Comparison of ENCODE assay signal across 23 cellular contexts in the genomic region with DNA sequence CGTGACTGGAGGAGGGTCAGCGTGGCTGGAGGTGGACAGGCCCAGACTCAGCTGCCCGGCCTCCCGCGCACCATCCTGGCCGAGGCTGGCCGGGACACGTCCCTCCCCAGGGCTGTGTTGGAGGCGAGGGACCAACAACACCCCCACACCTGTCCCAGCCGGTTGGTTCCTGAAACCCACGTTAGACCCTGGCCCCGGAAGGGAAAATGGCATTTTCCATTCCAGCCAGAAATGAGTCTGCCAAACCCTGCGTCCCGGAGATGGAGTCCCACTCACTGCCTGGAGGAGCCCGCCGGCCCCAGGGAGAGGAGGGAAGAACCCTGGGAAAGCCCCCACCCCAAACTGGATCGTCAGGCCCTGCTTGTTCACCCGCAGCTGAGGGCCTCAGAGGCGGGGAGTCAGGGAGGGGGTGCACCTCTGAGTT. TPM values are rescaled to one million over a fixed set of nuclear protein-coding genes. Genes with fewer than 3 reads are reported as not detected.
DNase-seq lines count a peak whose midpoint lies in the region; ATAC-seq, FAIRE-seq and TF ChIP-seq lines count a peak whose summit lies in the region.
"Had no signal": no experiment of that assay in that cellular context is flagged by ENCODE, and none has a peak within 500 bp of the region (broad histone marks: within the 10 kb centered on the region; RNA-seq: fewer than 3 reads in every experiment).

No MANE protein-coding gene starts in this region.

- H3K79me2 ChIP-seq in astrocyte (ENCODE audit: insufficient read depth, low read length) (peaks cover 2% of the 10 kb centered on the region), OCI-LY7 (ENCODE audit: insufficient read depth, low read depth, low read length) (peaks cover under 1% of the 10 kb centered on the region; the same call in 1 of the 2 replicates)

- no peaks in the 10 kb centered on the region for H4K20me1 ChIP-seq in astrocyte (ENCODE audit: insufficient read depth, low read length)
- H4K20me1 ChIP-seq in OCI-LY7 (ENCODE audit: insufficient read depth, low read length) = no peaks in the 10 kb centered on the region

- no peak overlapping the region for H2AFZ ChIP-seq in astrocyte (ENCODE audit: low read depth, low read length)
- no peak overlapping the region for H2AFZ ChIP-seq in OCI-LY7 (ENCODE audit: low read length)

- H3K4me1 ChIP-seq in astrocyte (ENCODE audit: insufficient read depth, low read length) (peaks cover 15% of the 10 kb centered on the region), OCI-LY7 (ENCODE audit: insufficient read depth, low read length, poor library complexity, severe bottlenecking) (peaks cover 14% of the 10 kb centered on the region)

- H3K36me3 ChIP-seq in astrocyte (ENCODE audit: insufficient read depth, low read length) (no peaks in the 10 kb centered on the region), OCI-LY7 (ENCODE audit: insufficient read depth, low read length) (no peaks in the 10 kb centered on the region)
- H3K36me3 ChIP-seq: adrenal gland, gastrocnemius medialis, SJCRH30 had no signal

- BruUV-seq in OCI-LY7 (replicated peaks; lab: Mats Ljungman, UMichigan) = no TSS peak

- intact Hi-C loops in OCI-LY7 (cut with micrococcal nuclease; ENCODE audit: unreplicated experiment) = no loop called here
- intact Hi-C loops in left colon (cut with DNase I, micrococcal nuclease) = no loop called here

- peak overlapping the region; percentile 41 for H3K27ac Mint-ChIP-seq in astrocyte (ENCODE audit: unreplicated experiment)
- peak overlapping the region; percentile 69 for H3K27ac Mint-ChIP-seq in mesothelial cell of epicardium
- H3K27ac Mint-ChIP-seq: CD4-positive, alpha-beta T cell; T-helper 1 cell treated with Interleukin-12 subunit alpha and Interleukin-12 subunit beta and Interleukin-4 antibody, amounts not matched to agents 30 μg/mL and 1 μg/mL, for 36 hours had no signal

- no peaks in the 10 kb centered on the region for H3K9me3 ChIP-seq in astrocyte (ENCODE audit: insufficient read depth, low read depth, low read length)
- no peaks in the 10 kb centered on the region for H3K9me3 ChIP-seq in OCI-LY7 (ENCODE audit: low read length)
- H3K9me3 ChIP-seq: adrenal gland, gastrocnemius medialis, left lung, SJCRH30 had no signal

- H3K4me1 Mint-ChIP-seq in astrocyte (ENCODE audit: low read depth, unreplicated experiment) (peaks cover 2% of the 10 kb centered on the region), mesothelial cell of epicardium (peaks cover 6% of the 10 kb centered on the region)

- POLR2A ChIA-PET in OCI-LY7 (lab: Charles Lee) = no interaction called here
- POLR2A ChIA-PET in HEK293T (lab: Yijun Ruan, JAX) = no interaction called here

- H3K27me3 ChIP-seq in astrocyte (ENCODE audit: insufficient read depth, low read length) = no peaks in the 10 kb centered on the region
- H3K27me3 ChIP-seq: adrenal gland, left lung, SJCRH30 had no signal

- TF ChIP-seq CTCF in astrocyte (IDR thresholded peaks at IDR 0.05; ENCODE audit: insufficient read depth, low read depth, low read length) (no peak), mesothelial cell of epicardium (IDR thresholded peaks at IDR 0.05; ENCODE audit: unreplicated experiment) (no peak), OCI-LY7 (conservative IDR thresholded peaks at IDR 0.05; ENCODE audit: low read length) (no peak)

- H3K4me3 ChIP-seq in astrocyte (ENCODE audit: insufficient read depth, low read depth, low read length) (no peak overlapping the region), OCI-LY7 (ENCODE audit: low read depth, low read length, poor library complexity, severe bottlenecking) (no peak overlapping the region)
- H3K4me3 ChIP-seq: adrenal gland, gastrocnemius medialis, left lung, SJCRH30 had no signal

- H3K36me3 Mint-ChIP-seq in astrocyte (ENCODE audit: low read depth, unreplicated experiment) = no peaks in the 10 kb centered on the region
- peaks cover 3% of the 10 kb centered on the region for H3K36me3 Mint-ChIP-seq in mesothelial cell of epicardium

- DNase-seq in GM12892 (ENCODE audit: insufficient read length) = no peak
- no peak for DNase-seq in astrocyte (ENCODE audit: low read depth)
- DNase-seq in mesothelial cell of epicardium (ENCODE audit: low spot score in 2 of 2, unreplicated experiment in 2 of 2) = peak in 1 of 2 experiments; percentile 61
- no peak for DNase-seq in OCI-LY7 (ENCODE audit: low spot score)
- DNase-seq in HEK293T (ENCODE audit: extremely low spot score) = no peak
- DNase-seq in left colon = no peak
- DNase-seq: activated CD4-positive, alpha-beta T cell treated with anti-CD3 and anti-CD28 coated beads, Interleukin-2, amount 50 U/mL, for 4 hours; activated gamma-delta T cell; adrenal gland; caudate nucleus; CD4-positive, alpha-beta T cell; erythroblast; gastrocnemius medialis; NCI-H187; NCI-H226 had no signal

- H3K9ac ChIP-seq in astrocyte (ENCODE audit: low read length) = no peak overlapping the region

- H3K4me3 Mint-ChIP-seq in astrocyte (ENCODE audit: unreplicated experiment) (no peak overlapping the region), mesothelial cell of epicardium (peak overlapping the region; percentile 22)
- H3K4me3 Mint-ChIP-seq: CD4-positive, alpha-beta T cell; T-helper 1 cell treated with Interleukin-12 subunit alpha and Interleukin-12 subunit beta and Interleukin-4 antibody, amounts not matched to agents 30 μg/mL and 1 μg/mL, for 36 hours had no signal

- H3K9me2 ChIP-seq in OCI-LY7 (ENCODE audit: insufficient read depth, low read length) = no peaks in the 10 kb centered on the region

- CTCF ChIA-PET in OCI-LY7 (lab: Charles Lee; ENCODE audit: unreplicated experiment) (no interaction called here), HEK293T (lab: Yijun Ruan, JAX) (no interaction called here)

- TF ChIP-seq POLR2A in GM12892 (IDR thresholded peaks at IDR 0.05; ENCODE audit: low read depth, low read length) = no peak

- no peak for ATAC-seq in left colon
- ATAC-seq: gastrocnemius medialis, left lung, Panc1 had no signal

- FAIRE-seq in GM12892 (lab: Jason Lieb, UNC) = peak; percentile 68
- FAIRE-seq in astrocyte (lab: Jason Lieb, UNC) = no peak
- FAIRE-seq: GM18507 had no signal

- no peak overlapping the region for H3K27ac ChIP-seq in astrocyte (ENCODE audit: low read depth, low read length)
- H3K27ac ChIP-seq in OCI-LY7 (ENCODE audit: low read depth, low read length, poor library complexity, severe bottlenecking) = no peak overlapping the region
- H3K27ac ChIP-seq: adrenal gland, gastrocnemius medialis, left lung, SJCRH30, VCaP had no signal

- H3K9me3 Mint-ChIP-seq in astrocyte (ENCODE audit: unreplicated experiment) = no peaks in the 10 kb centered on the region
- no peaks in the 10 kb centered on the region for H3K9me3 Mint-ChIP-seq in mesothelial cell of epicardium
- H3K9me3 Mint-ChIP-seq: CD4-positive, alpha-beta T cell; T-helper 1 cell treated with Interleukin-12 subunit alpha and Interleukin-12 subunit beta and Interleukin-4 antibody, amounts not matched to agents 30 μg/mL and 1 μg/mL, for 36 hours had no signal

- H3K4me2 ChIP-seq in astrocyte (ENCODE audit: low read length) = no peak overlapping the region
- no peak overlapping the region for H3K4me2 ChIP-seq in OCI-LY7 (ENCODE audit: low read length)

- no peaks in the 10 kb centered on the region for H3K27me3 Mint-ChIP-seq in astrocyte (ENCODE audit: low read depth, unreplicated experiment)
- no peaks in the 10 kb centered on the region for H3K27me3 Mint-ChIP-seq in mesothelial cell of epicardium (ENCODE audit: low read depth)
- H3K27me3 Mint-ChIP-seq: CD4-positive, alpha-beta T cell had no signal

TF ChIP-seq in HEK293T, 16 proteins besides CTCF, POLR2A, EP300 and RAD21:
- TF ChIP-seq, protein P1, sequence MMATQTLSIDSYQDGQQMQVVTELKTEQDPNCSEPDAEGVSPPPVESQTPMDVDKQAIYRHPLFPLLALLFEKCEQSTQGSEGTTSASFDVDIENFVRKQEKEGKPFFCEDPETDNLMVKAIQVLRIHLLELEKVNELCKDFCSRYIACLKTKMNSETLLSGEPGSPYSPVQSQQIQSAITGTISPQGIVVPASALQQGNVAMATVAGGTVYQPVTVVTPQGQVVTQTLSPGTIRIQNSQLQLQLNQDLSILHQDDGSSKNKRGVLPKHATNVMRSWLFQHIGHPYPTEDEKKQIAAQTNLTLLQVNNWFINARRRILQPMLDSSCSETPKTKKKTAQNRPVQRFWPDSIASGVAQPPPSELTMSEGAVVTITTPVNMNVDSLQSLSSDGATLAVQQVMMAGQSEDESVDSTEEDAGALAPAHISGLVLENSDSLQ (IDR thresholded peaks at IDR 0.05) = no peak

RNA-seq across cellular contexts. Expression of gene WDR18, which starts 4.8 kb away (rescaled TPM):
- 14.6 TPM for polyA plus RNA-seq in GM12892 (2012; ENCODE audit: missing spikeins)
- total RNA-seq in astrocyte = 60.0 and 68.9 TPM in 2 replicates
- total RNA-seq in mesothelial cell of epicardium = 59.3 to 65.2 TPM (median 59.4 TPM) in 3 replicates
- total RNA-seq in OCI-LY7 (2014; rRNA removed; shearing (Covaris generic)) = 61.6 and 74.7 TPM in 2 replicates
- 38.4 and 51.4 TPM in 2 replicates for total RNA-seq in OCI-LY7 (2022)
- total RNA-seq in left colon = 10 to 100 TPM; 21.5 to 28.1 TPM

RNA-seq across cellular contexts. Expression of gene GRIN3B, which starts 20.9 kb away (rescaled TPM):
- not detected for polyA plus RNA-seq in GM12892 (2012; ENCODE audit: missing spikeins)
- total RNA-seq in astrocyte (2.5 and 2.7 TPM in 2 replicates), mesothelial cell of epicardium (0.29 to 0.36 TPM (median 0.34 TPM) in 3 replicates), OCI-LY7 (2022) (not detected in 2 replicates), left colon (not detected)
- total RNA-seq in OCI-LY7 (2014; rRNA removed; shearing (Covaris generic)) = 0.05 TPM in 1 of 2 replicates, not detected in the other
- total RNA-seq: gastrocnemius medialis, osteoblast, SJCRH30 had no signal

RNA-seq across cellular contexts. Expression of gene TMEM259, which starts 41.6 kb away (rescaled TPM):
- 31.4 TPM for polyA plus RNA-seq in GM12892 (2012; ENCODE audit: missing spikeins)
- total RNA-seq in astrocyte (155 and 173 TPM in 2 replicates), mesothelial cell of epicardium (232 to 245 TPM (median 242 TPM) in 3 replicates), OCI-LY7 (2022) (195 and 204 TPM in 2 replicates), left colon (100 to 1,000 TPM; 185 to 224 TPM)
- 131 and 169 TPM in 2 replicates for total RNA-seq in OCI-LY7 (2014; rRNA removed; shearing (Covaris generic))

RNA-seq across cellular contexts. Expression of gene RNU6-2, which starts 42.0 kb away (rescaled TPM):
- not detected for polyA plus RNA-seq in GM12892 (2012; ENCODE audit: missing spikeins)
- not detected in 2 replicates for total RNA-seq in astrocyte
- total RNA-seq in mesothelial cell of epicardium = not detected in 3 replicates
- not detected in 2 replicates for total RNA-seq in OCI-LY7 (2014; rRNA removed; shearing (Covaris generic))
- total RNA-seq in OCI-LY7 (2022) = not detected in 2 replicates
- not detected for total RNA-seq in left colon
- total RNA-seq: adrenal gland; CD4-positive, alpha-beta T cell; gastrocnemius medialis; left lung; osteoblast; SJCRH30; temporal lobe had no signal
- polyA plus RNA-seq: adrenal gland had no signal

RNA-seq across cellular contexts. Expression of gene CNN2, which starts 47.1 kb away (rescaled TPM):
- 68.4 TPM for polyA plus RNA-seq in GM12892 (2012; ENCODE audit: missing spikeins)
- total RNA-seq in astrocyte = 781 and 819 TPM in 2 replicates
- 492 to 501 TPM (median 493 TPM) in 3 replicates for total RNA-seq in mesothelial cell of epicardium
- total RNA-seq in OCI-LY7 (2014; rRNA removed; shearing (Covaris generic)) = 51.5 and 73.7 TPM in 2 replicates
- total RNA-seq in OCI-LY7 (2022) = 126 and 127 TPM in 2 replicates
- 100 to 1,000 TPM in 1 of 2 donors, 10 to 100 TPM in 1; 76.6 to 106 TPM for total RNA-seq in left colon
